In genomic region chr19:35309481-35310279, GRCh38 we compare ENCODE assay signal across 1 cellular context.
A peak's percentile ranks its signal among the peaks of the same experiment; 100 is the strongest.
TF ChIP-seq lines count a peak whose summit lies in the region.

No MANE protein-coding gene starts in this region.

TF ChIP-seq in K562, 482 proteins besides CTCF, POLR2A, EP300 and RAD21 (continued from another document and continues in another):
- TF ChIP-seq UBTF (IDR thresholded peaks at IDR 0.05; ENCODE audit: borderline replicate concordance in 1 of 2, low read depth in 2 of 2, low read length in 2 of 2): no peak
- no peak for TF ChIP-seq ESRRB (CRISPR knock-in tag; IDR thresholded peaks at IDR 0.05; ENCODE audit: borderline replicate concordance)
- no peak; the same call in 1 of the 2 replicates for TF ChIP-seq THRA (IDR thresholded peaks at IDR 0.05)
- TF ChIP-seq ILF3 (IDR thresholded peaks at IDR 0.05; ENCODE audit: borderline replicate concordance): no peak
- TF ChIP-seq SMARCA5 (IDR thresholded peaks at IDR 0.05): no peak
- TF ChIP-seq, protein P1, sequence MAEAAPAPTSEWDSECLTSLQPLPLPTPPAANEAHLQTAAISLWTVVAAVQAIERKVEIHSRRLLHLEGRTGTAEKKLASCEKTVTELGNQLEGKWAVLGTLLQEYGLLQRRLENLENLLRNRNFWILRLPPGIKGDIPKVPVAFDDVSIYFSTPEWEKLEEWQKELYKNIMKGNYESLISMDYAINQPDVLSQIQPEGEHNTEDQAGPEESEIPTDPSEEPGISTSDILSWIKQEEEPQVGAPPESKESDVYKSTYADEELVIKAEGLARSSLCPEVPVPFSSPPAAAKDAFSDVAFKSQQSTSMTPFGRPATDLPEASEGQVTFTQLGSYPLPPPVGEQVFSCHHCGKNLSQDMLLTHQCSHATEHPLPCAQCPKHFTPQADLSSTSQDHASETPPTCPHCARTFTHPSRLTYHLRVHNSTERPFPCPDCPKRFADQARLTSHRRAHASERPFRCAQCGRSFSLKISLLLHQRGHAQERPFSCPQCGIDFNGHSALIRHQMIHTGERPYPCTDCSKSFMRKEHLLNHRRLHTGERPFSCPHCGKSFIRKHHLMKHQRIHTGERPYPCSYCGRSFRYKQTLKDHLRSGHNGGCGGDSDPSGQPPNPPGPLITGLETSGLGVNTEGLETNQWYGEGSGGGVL (CRISPR knock-in tag; IDR thresholded peaks at IDR 0.05): peak; percentile 20; the same call in 1 of the 2 replicates
- TF ChIP-seq E2F8 (IDR thresholded peaks at IDR 0.05; ENCODE audit: low read depth, partially characterized antibody): peak; percentile 22
- TF ChIP-seq POLR3A (IDR thresholded peaks at IDR 0.05; ENCODE audit: borderline replicate concordance, extremely low read depth, insufficient read depth, insufficient read length): no peak
- TF ChIP-seq TAL1 (IDR thresholded peaks at IDR 0.05): no peak
- TF ChIP-seq, protein P2, sequence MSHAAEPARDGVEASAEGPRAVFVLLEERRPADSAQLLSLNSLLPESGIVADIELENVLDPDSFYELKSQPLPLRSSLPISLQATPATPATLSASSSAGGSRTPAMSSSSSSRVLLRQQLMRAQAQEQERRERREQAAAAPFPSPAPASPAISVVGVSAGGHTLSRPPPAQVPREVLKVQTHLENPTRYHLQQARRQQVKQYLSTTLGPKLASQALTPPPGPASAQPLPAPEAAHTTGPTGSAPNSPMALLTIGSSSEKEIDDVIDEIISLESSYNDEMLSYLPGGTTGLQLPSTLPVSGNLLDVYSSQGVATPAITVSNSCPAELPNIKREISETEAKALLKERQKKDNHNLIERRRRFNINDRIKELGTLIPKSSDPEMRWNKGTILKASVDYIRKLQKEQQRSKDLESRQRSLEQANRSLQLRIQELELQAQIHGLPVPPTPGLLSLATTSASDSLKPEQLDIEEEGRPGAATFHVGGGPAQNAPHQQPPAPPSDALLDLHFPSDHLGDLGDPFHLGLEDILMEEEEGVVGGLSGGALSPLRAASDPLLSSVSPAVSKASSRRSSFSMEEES (CRISPR knock-in tag; IDR thresholded peaks at IDR 0.05): no peak
- no peak for TF ChIP-seq SIX5 (IDR thresholded peaks at IDR 0.05; ENCODE audit: borderline replicate concordance in 1 of 2, insufficient read depth in 1 of 2, low read depth in 1 of 2, low read length in 2 of 2)
- peak; percentile 74 for TF ChIP-seq RREB1 (CRISPR knock-in tag; IDR thresholded peaks at IDR 0.05)
- peak in 1 of 2 experiments; percentile 68; a peak in 1 of 3 replicates for TF ChIP-seq CBX3 (IDR thresholded peaks at IDR 0.05; ENCODE audit: borderline replicate concordance in 1 of 2, low read length in 2 of 2)
- no peak for TF ChIP-seq MCM5 (IDR thresholded peaks at IDR 0.05; ENCODE audit: low read depth)
- no peak for TF ChIP-seq HNRNPLL (IDR thresholded peaks at IDR 0.05; ENCODE audit: low read depth, low read length, poor library complexity, severe bottlenecking)
- no peak for TF ChIP-seq HMBOX1 (IDR thresholded peaks at IDR 0.05)
- peak; percentile 49; the same call in 1 of the 2 replicates for TF ChIP-seq CREB3L1 (IDR thresholded peaks at IDR 0.05; ENCODE audit: borderline replicate concordance, low read depth)
- TF ChIP-seq FOXP4 (CRISPR knock-in tag; IDR thresholded peaks at IDR 0.05; ENCODE audit: borderline replicate concordance): no peak
- TF ChIP-seq, protein P3, sequence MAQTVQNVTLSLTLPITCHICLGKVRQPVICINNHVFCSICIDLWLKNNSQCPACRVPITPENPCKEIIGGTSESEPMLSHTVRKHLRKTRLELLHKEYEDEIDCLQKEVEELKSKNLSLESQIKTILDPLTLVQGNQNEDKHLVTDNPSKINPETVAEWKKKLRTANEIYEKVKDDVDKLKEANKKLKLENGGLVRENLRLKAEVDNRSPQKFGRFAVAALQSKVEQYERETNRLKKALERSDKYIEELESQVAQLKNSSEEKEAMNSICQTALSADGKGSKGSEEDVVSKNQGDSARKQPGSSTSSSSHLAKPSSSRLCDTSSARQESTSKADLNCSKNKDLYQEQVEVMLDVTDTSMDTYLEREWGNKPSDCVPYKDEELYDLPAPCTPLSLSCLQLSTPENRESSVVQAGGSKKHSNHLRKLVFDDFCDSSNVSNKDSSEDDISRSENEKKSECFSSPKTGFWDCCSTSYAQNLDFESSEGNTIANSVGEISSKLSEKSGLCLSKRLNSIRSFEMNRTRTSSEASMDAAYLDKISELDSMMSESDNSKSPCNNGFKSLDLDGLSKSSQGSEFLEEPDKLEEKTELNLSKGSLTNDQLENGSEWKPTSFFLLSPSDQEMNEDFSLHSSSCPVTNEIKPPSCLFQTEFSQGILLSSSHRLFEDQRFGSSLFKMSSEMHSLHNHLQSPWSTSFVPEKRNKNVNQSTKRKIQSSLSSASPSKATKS (CRISPR knock-in tag; IDR thresholded peaks at IDR 0.05): no peak
- no peak for TF ChIP-seq ZNF224 (CRISPR knock-in tag; IDR thresholded peaks at IDR 0.05)
- no peak for TF ChIP-seq SOX6 (IDR thresholded peaks at IDR 0.05)
- no peak for TF ChIP-seq E2F4 (CRISPR knock-in tag; IDR thresholded peaks at IDR 0.05; ENCODE audit: low read depth)
